In the genomic region with DNA sequence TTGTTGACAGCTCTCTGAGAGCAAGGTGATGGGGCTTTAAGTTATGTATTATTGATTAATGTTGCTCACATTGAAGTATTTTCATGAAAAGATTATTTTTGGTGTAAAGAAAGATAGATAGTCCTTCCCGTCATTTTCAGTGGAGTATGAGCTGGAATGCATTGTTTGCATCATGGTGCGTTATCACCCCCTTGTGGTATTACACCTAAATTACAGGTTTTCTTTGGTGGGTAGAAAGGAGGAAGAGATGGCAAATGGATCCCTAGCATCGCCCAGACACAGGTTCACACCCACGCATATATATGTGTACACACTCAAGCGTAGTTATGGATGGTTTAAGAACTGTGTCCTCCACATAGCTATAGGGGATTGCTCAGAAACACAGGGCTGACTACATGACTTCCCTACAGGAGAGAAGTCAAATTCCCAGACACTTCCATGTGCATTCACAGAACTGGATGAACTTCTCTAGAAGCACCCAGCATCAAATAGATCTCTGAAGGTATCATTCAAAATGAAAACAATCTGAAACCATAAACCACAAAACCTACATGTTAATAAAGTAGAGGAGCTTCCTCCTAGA, we compare ENCODE assay signal across 13 cellular contexts. TPM values are rescaled to one million over a fixed set of nuclear protein-coding genes. Genes with fewer than 3 reads are reported as not detected.
A peak's percentile ranks its signal among the peaks of the same experiment; 100 is the strongest.
DNase-seq lines count a peak whose midpoint lies in the region; FAIRE-seq and TF ChIP-seq lines count a peak whose summit lies in the region.
"Had no signal": no experiment of that assay in that cellular context is flagged by ENCODE, and none has a peak within 500 bp of the region (broad histone marks: within the 10 kb centered on the region; RNA-seq: fewer than 3 reads in every experiment).

No MANE protein-coding gene starts in this region.

- H3K27me3 ChIP-seq in bronchial epithelial cell (ENCODE audit: control insufficient read depth, insufficient read depth, low read length) (no peaks in the 10 kb centered on the region), mesendoderm (ENCODE audit: insufficient read depth, low read length, poor library complexity) (no peaks in the 10 kb centered on the region), HAP-1 (ENCODE audit: low read depth) (no peaks in the 10 kb centered on the region), ascending aorta (no peaks in the 10 kb centered on the region), esophagus squamous epithelium (no peaks in the 10 kb centered on the region), ovary (no peaks in the 10 kb centered on the region)

- H2BK15ac ChIP-seq in mesendoderm (replicated peaks; ENCODE audit: low read depth): no peak overlapping the region

- H3K4me3 ChIP-seq in GM12865 (ENCODE audit: low read depth, low read length) (no peak overlapping the region), NB4 (ENCODE audit: low read depth, low read length) (no peak overlapping the region), bronchial epithelial cell (ENCODE audit: low read depth, low read length) (no peak overlapping the region), mesendoderm (ENCODE audit: low read length) (no peak overlapping the region), HAP-1 (no peak overlapping the region), ascending aorta (no peak overlapping the region), esophagus squamous epithelium (no peak overlapping the region), ovary (no peak overlapping the region)
- H3K4me3 ChIP-seq: thoracic aorta had no signal

- H2AK5ac ChIP-seq in mesendoderm (ENCODE audit: low read length): no peak overlapping the region

- H3K18ac ChIP-seq in mesendoderm (ENCODE audit: low read length): no peak overlapping the region

- no peak overlapping the region for H4K8ac ChIP-seq in mesendoderm (ENCODE audit: low read depth, low read length)

- H3K9me3 ChIP-seq in HAP-1 (0 out of 2 replicates have a peak, but pooled peaks cover 6% of the 10 kb centered on the region), ascending aorta (no peaks in the 10 kb centered on the region), esophagus squamous epithelium (peaks cover 0 to 11% (median 7%) of the 10 kb centered on the region in 3 donors), ovary (no peaks in the 10 kb centered on the region)
- H3K9me3 ChIP-seq: thoracic aorta had no signal

- no peak for TF ChIP-seq EP300 in ovary (IDR thresholded peaks at IDR 0.05)

- FAIRE-seq in bronchial epithelial cell (lab: Jason Lieb, UNC): no peak

- WGBS in mesendoderm (ENCODE audit: extremely low coverage, insufficient coverage, low lambda C conversion rate): no CpG with 5 or more reads among the region's 5 CpGs
- 24 to 56% methylated on average over 5 of the region's 5 CpGs for WGBS in esophagus squamous epithelium, 2 donors
- 27 to 54% (median 42%) methylated on average over 5 of the region's 5 CpGs for WGBS in ovary, 3 donors

- H3K9ac ChIP-seq in mesendoderm (ENCODE audit: low read length): no peak overlapping the region

- H3K27ac ChIP-seq in mesendoderm (ENCODE audit: low read depth, low read length): no peak overlapping the region
- H3K27ac ChIP-seq in ascending aorta: no peak overlapping the region
- H3K27ac ChIP-seq in esophagus squamous epithelium: no peak overlapping the region
- H3K27ac ChIP-seq in ovary: no peak overlapping the region
- H3K27ac ChIP-seq: thoracic aorta had no signal

- H3K79me2 ChIP-seq in mesendoderm (ENCODE audit: control insufficient read depth, insufficient read depth, low read length): no peaks in the 10 kb centered on the region

- no peak overlapping the region for H3K56ac ChIP-seq in mesendoderm (ENCODE audit: low read length)

- TF ChIP-seq CTCF in GM12865 (IDR thresholded peaks at IDR 0.05; ENCODE audit: insufficient read depth, low read depth, low read length, missing control alignments) (no peak), NB4 (IDR thresholded peaks at IDR 0.05; ENCODE audit: low read depth, low read length) (peak; percentile 57), bronchial epithelial cell (IDR thresholded peaks at IDR 0.05; ENCODE audit: insufficient read depth, low read length, severe bottlenecking) (peak; percentile 4), ascending aorta (IDR thresholded peaks at IDR 0.05) (no peak), esophagus squamous epithelium (IDR thresholded peaks at IDR 0.05) (peak in 3 of 6 experiments; percentile 8 to 62 (median 12)), ovary (IDR thresholded peaks at IDR 0.05) (no peak)

- H2BK120ac ChIP-seq in mesendoderm (ENCODE audit: low read depth, low read length): no peak overlapping the region

- no peak overlapping the region for H3K4ac ChIP-seq in mesendoderm (ENCODE audit: low read depth, low read length)

- no peak overlapping the region for H3K4me2 ChIP-seq in mesendoderm (ENCODE audit: low read length)

- no peaks in the 10 kb centered on the region for H3K36me3 ChIP-seq in bronchial epithelial cell (ENCODE audit: control insufficient read depth, insufficient read depth, low read length)
- H3K36me3 ChIP-seq in mesendoderm (ENCODE audit: control insufficient read depth, insufficient read depth, low read length): no peaks in the 10 kb centered on the region
- no peaks in the 10 kb centered on the region for H3K36me3 ChIP-seq in HAP-1 (replicated peaks)
- no peaks in the 10 kb centered on the region for H3K36me3 ChIP-seq in ascending aorta
- no peaks in the 10 kb centered on the region for H3K36me3 ChIP-seq in esophagus squamous epithelium
- no peaks in the 10 kb centered on the region for H3K36me3 ChIP-seq in ovary
- H3K36me3 ChIP-seq: thoracic aorta had no signal

- H3K79me1 ChIP-seq in mesendoderm (ENCODE audit: low read length): no peaks in the 10 kb centered on the region

- TF ChIP-seq POLR2A in NB4 (IDR thresholded peaks at IDR 0.05; ENCODE audit: extremely low read depth, insufficient read length) (no peak), esophagus squamous epithelium (IDR thresholded peaks at IDR 0.05) (no peak), ovary (IDR thresholded peaks at IDR 0.05) (no peak)

- DNase-seq in GM12865 (ENCODE audit: low read depth): peak; percentile 23
- peak; percentile 61 for DNase-seq in NB4 (ENCODE audit: low read depth)
- peak; percentile 7 for DNase-seq in bronchial epithelial cell (ENCODE audit: low read depth)
- DNase-seq in mesendoderm: peak; percentile 68
- no peak for DNase-seq in HAP-1 (ENCODE audit: low spot score in 2 of 2)
- DNase-seq in ascending aorta (ENCODE audit: low spot score in 2 of 2): no peak
- DNase-seq in esophagus squamous epithelium (lab: John Stamatoyannopoulos, UW): no peak
- DNase-seq in ovary: no peak
- DNase-seq: NCI-H2081 had no signal

- no peak overlapping the region for H2BK5ac ChIP-seq in mesendoderm (ENCODE audit: low read length)

- in situ Hi-C loops in HAP-1 (cut with MboI; ENCODE audit: low sequenced_read_pairs): no loop called here

- intact Hi-C loops in ascending aorta (cut with DNase I) (no loop called here), esophagus squamous epithelium (cut with DNase I) (no loop called here), ovary (cut with DNase I) (no loop called here)

- H3K4me1 ChIP-seq in mesendoderm (ENCODE audit: control insufficient read depth, low read depth, low read length) (no peaks in the 10 kb centered on the region), HAP-1 (no peaks in the 10 kb centered on the region), ascending aorta (no peaks in the 10 kb centered on the region), esophagus squamous epithelium (peaks cover 0 to 5% (median 0%) of the 10 kb centered on the region in 3 donors), ovary (ENCODE audit: insufficient read depth) (no peaks in the 10 kb centered on the region)

- no peak overlapping the region for H3K23ac ChIP-seq in mesendoderm (ENCODE audit: low read length)

- no peak overlapping the region for H4K5ac ChIP-seq in mesendoderm (ENCODE audit: low read length)

RNA-seq across cellular contexts. Expression of a gene that starts 14.4 kb away (rescaled TPM):
- not detected in 2 replicates for total RNA-seq in bronchial epithelial cell
- not detected for polyA plus RNA-seq in mesendoderm (2013, experiment 1 of 2)
- polyA plus RNA-seq in mesendoderm (2013, experiment 2 of 2): not detected
- not detected for total RNA-seq in ascending aorta
- not detected for total RNA-seq in esophagus squamous epithelium
- total RNA-seq in ovary: under 1 TPM in 1 of 7 donors, not detected in 6; 0.05 TPM
- polyA plus RNA-seq in ovary: not detected
- total RNA-seq: cardiac septum; natural killer cell treated with Interleukin-12 subunit alpha and Interleukin-12 subunit beta and Interleukin-15 and Interleukin-18, amount 100 ng/mL, for 72 hours; T-helper 1 cell treated with Interleukin-12 subunit alpha and Interleukin-12 subunit beta and Interleukin-4 antibody, amounts not matched to agents 30 ng/mL and 1 ng/mL, for 36 hours had no signal

RNA-seq across cellular contexts. Expression of a gene that starts 15.6 kb away (rescaled TPM):
- total RNA-seq in bronchial epithelial cell (not detected in 2 replicates), ascending aorta (not detected), esophagus squamous epithelium (not detected), ovary (10 to 100 TPM in 1 of 7 donors, under 1 TPM in 2, not detected in 4; 0.35 to 15.4 (median 0.56) TPM)
- polyA plus RNA-seq in mesendoderm (2013, experiment 1 of 2): not detected
- polyA plus RNA-seq in mesendoderm (2013, experiment 2 of 2): not detected
- polyA plus RNA-seq in ovary: under 1 TPM; 0.18 to 0.68 TPM
- total RNA-seq: cardiac septum; natural killer cell treated with Interleukin-12 subunit alpha and Interleukin-12 subunit beta and Interleukin-15 and Interleukin-18, amount 100 ng/mL, for 72 hours; T-helper 1 cell treated with Interleukin-12 subunit alpha and Interleukin-12 subunit beta and Interleukin-4 antibody, amounts not matched to agents 30 ng/mL and 1 ng/mL, for 36 hours; thoracic aorta had no signal

RNA-seq across cellular contexts. Expression of a gene that starts 59.0 kb away (rescaled TPM):
- total RNA-seq in bronchial epithelial cell (not detected in 2 replicates), ascending aorta (not detected), esophagus squamous epithelium (not detected), ovary (not detected)
- not detected for polyA plus RNA-seq in mesendoderm (2013, experiment 1 of 2)
- polyA plus RNA-seq in mesendoderm (2013, experiment 2 of 2): not detected
- polyA plus RNA-seq in ovary: not detected
- total RNA-seq: cardiac septum; natural killer cell treated with Interleukin-12 subunit alpha and Interleukin-12 subunit beta and Interleukin-15 and Interleukin-18, amount 100 ng/mL, for 72 hours; T-helper 1 cell treated with Interleukin-12 subunit alpha and Interleukin-12 subunit beta and Interleukin-4 antibody, amounts not matched to agents 30 ng/mL and 1 ng/mL, for 36 hours; thoracic aorta had no signal

Comparison
In these comparisons a context has a peak if more than half of its experiments do, and no peak if none do; other contexts are left out.
1. DNase-seq: peak in GM12865 (single experiment), NB4 (single experiment), bronchial epithelial cell (single experiment) and mesendoderm (single experiment); none in HAP-1 (0 of 2), ascending aorta (0 of 2), esophagus squamous epithelium (single experiment) and ovary (0 of 5).
2. CTCF ChIP-seq: peak in NB4 (single experiment) and bronchial epithelial cell (single experiment); none in GM12865 (single experiment), ascending aorta (0 of 3) and ovary (0 of 3).